10 cellular contexts compared by ENCODE assay signal in genomic region chr14:91223028-91223783, GRCh38. TPM values are rescaled to one million over a fixed set of nuclear protein-coding genes. Genes with fewer than 3 reads are reported as not detected.
DNase-seq lines count a peak whose midpoint lies in the region; ATAC-seq lines count a peak whose summit lies in the region.
"Had no signal": no experiment of that assay in that cellular context is flagged by ENCODE, and none has a peak within 500 bp of the region (broad histone marks: within the 10 kb centered on the region; RNA-seq: fewer than 3 reads in every experiment).

No MANE protein-coding gene starts in this region.

- no peaks in the 10 kb centered on the region for H3K9me3 Mint-ChIP-seq in naive B cell

- DNase-seq in DMS79 treated with DMSO at 0.1 percent for 48 hours (lab: John Stamatoyannopoulos, UW) (peak; percentile 94), LHCN-M2 (ENCODE audit: low read depth) (peak; percentile 40), naive B cell (no peak), OCI-M1 (lab: John Stamatoyannopoulos, UW) (no peak), HPDE6-E6E7 (ENCODE audit: extremely low spot score) (no peak)
- peak; percentile 44 for DNase-seq in activated naive CD4-positive, alpha-beta T cell treated with anti-CD3 and anti-CD28 coated beads, Interleukin-2, amount 50 U/mL, for 16 hours
- DNase-seq: activated gamma-delta T cell, midbrain had no signal

- H3K27me3 Mint-ChIP-seq in naive B cell = no peaks in the 10 kb centered on the region

- H3K27ac Mint-ChIP-seq in naive B cell = peak overlapping the region; percentile 1 to 70 (median 32)

- ATAC-seq in naive B cell (ENCODE audit: low read depth in 2 of 2) (no peak), HG03139 (IDR thresholded peaks at IDR 0.05; ENCODE audit: unreplicated experiment) (no peak)
- ATAC-seq: sciatic nerve had no signal

- H3K4me3 Mint-ChIP-seq in naive B cell = no peak overlapping the region

- H3K4me1 Mint-ChIP-seq in naive B cell = peaks cover 26 to 41% (median 27%) of the 10 kb centered on the region in 3 donors

- peaks cover 0 to 17% of the 10 kb centered on the region in 2 donors for H3K36me3 Mint-ChIP-seq in naive B cell

RNA-seq across cellular contexts. Expression of gene GPR68, which starts 21.3 kb away (rescaled TPM):
- 6.5 and 8.6 TPM in 2 replicates for total RNA-seq in LHCN-M2 (2014; rRNA removed)
- polyA plus RNA-seq in LHCN-M2 (2012) = 2.4 TPM
- under 1 TPM in 5 of 6 donors, not detected in 1; 0.11 to 0.58 (median 0.23) TPM for polyA plus RNA-seq in naive B cell (ENCODE audit: low read depth in 6 of 6)

Comparison
In these comparisons a context has a peak if more than half of its experiments do, and no peak if none do; other contexts are left out.
1. DNase-seq: peak in DMS79 treated with DMSO at 0.1 percent for 48 hours (single experiment), LHCN-M2 (single experiment) and activated naive CD4-positive, alpha-beta T cell treated with anti-CD3 and anti-CD28 coated beads, Interleukin-2, amount 50 U/mL, for 16 hours (single experiment); none in naive B cell (single experiment), OCI-M1 (single experiment) and HPDE6-E6E7 (single experiment).